ENCODE assay signal across 19 cellular contexts in the genomic region with DNA sequence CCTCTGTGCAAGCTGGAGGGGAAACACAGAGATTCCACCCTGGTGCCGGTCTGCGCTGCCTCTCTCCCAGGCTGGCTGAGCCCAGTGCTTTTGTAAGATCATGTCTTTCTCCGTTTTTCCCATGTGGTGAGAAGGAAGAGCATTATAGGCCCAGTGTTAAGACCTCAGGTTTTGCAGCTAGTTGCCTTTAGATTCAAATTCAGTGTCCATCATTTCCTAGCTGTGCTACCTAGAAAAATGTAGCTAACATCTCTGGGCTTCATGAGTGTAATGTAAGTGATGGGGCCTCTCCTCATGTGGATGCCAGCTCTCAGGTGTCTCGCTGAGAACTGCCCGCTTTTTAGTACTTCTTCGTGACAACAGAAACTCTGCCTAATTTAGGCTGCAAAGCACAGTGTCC. TPM values are rescaled to one million over a fixed set of nuclear protein-coding genes. Genes with fewer than 3 reads are reported as not detected.
A peak's percentile ranks its signal among the peaks of the same experiment; 100 is the strongest.
DNase-seq lines count a peak whose midpoint lies in the region; ATAC-seq, FAIRE-seq and TF ChIP-seq lines count a peak whose summit lies in the region.
"Had no signal": no experiment of that assay in that cellular context is flagged by ENCODE, and none has a peak within 500 bp of the region (broad histone marks: within the 10 kb centered on the region; RNA-seq: fewer than 3 reads in every experiment).

No MANE protein-coding gene starts in this region.

- no peak for TF ChIP-seq POLR2A in K562 (conservative IDR thresholded peaks at IDR 0.05)

- DNase-seq in GM23338 (ENCODE audit: low spot score) (peak; percentile 17), K562 (ENCODE audit: extremely low read depth in 1 of 4, low spot score in 3 of 4) (no peak), neural crest cell (ENCODE audit: low read depth, low spot score) (no peak), upper lobe of right lung (no peak), D721Med (ENCODE audit: insufficient read length, low spot score) (no peak), MM.1S (no peak)
- no peak for DNase-seq in activated naive CD8-positive, alpha-beta T cell treated with anti-CD3 and anti-CD28 coated beads for 36 hours
- DNase-seq: Calu3; CD8-positive, alpha-beta T cell; EL; GF-D8; Kasumi-1; NCI-H187; NCI-H446; NCI-H526; Right ventricle myocardium superior had no signal

- no peaks in the 10 kb centered on the region for H3K27me3 ChIP-seq in GM23338 (ENCODE audit: insufficient read depth)
- peaks cover 0 to 6% of the 10 kb centered on the region in 2 experiments; a peak in 1 of 5 replicates for H3K27me3 ChIP-seq in K562 (ENCODE audit: control insufficient read depth in 2 of 2, insufficient read depth in 2 of 2, low read length in 2 of 2)
- no peaks in the 10 kb centered on the region for H3K27me3 ChIP-seq in upper lobe of right lung
- H3K27me3 ChIP-seq in MM.1S (replicated peaks; ENCODE audit: insufficient read depth, low read length) = no peaks in the 10 kb centered on the region
- H3K27me3 ChIP-seq: BLaER1 treated with 17β-estradiol and CSF1 and Interleukin-3, amounts not matched to agents 10 nM and 100 nM had no signal

- no peaks in the 10 kb centered on the region for H3K9me3 ChIP-seq in K562 (replicated peaks; ENCODE audit: control insufficient read depth, insufficient read depth, low read depth, low read length)
- H3K9me3 ChIP-seq in upper lobe of right lung = no peaks in the 10 kb centered on the region
- H3K9me3 ChIP-seq in MM.1S (replicated peaks; ENCODE audit: insufficient read depth, low read length) = no peaks in the 10 kb centered on the region
- H3K9me3 ChIP-seq: BLaER1 treated with 17β-estradiol and CSF1 and Interleukin-3, amounts not matched to agents 10 nM and 100 nM had no signal

- H4K20me1 ChIP-seq in GM23338 (replicated peaks; ENCODE audit: insufficient read depth) (no peaks in the 10 kb centered on the region), K562 (replicated peaks; ENCODE audit: control insufficient read depth, insufficient read depth, low read length) (no peaks in the 10 kb centered on the region), MM.1S (ENCODE audit: insufficient read depth, low read length) (no peaks in the 10 kb centered on the region)
- H4K20me1 ChIP-seq: BLaER1 treated with 17β-estradiol and CSF1 and Interleukin-3, amounts not matched to agents 10 nM and 100 nM had no signal

- H3K4me1 Mint-ChIP-seq in GM23338 (peaks cover 15% of the 10 kb centered on the region), neural crest cell (peaks cover 24% of the 10 kb centered on the region)
- no peaks in the 10 kb centered on the region for H3K4me1 Mint-ChIP-seq in activated naive CD8-positive, alpha-beta T cell treated with anti-CD3 and anti-CD28 coated beads for 36 hours

- H3K4me3 ChIP-seq in GM23338 = no peak overlapping the region
- H3K4me3 ChIP-seq in K562 = no peak overlapping the region
- no peak overlapping the region for H3K4me3 ChIP-seq in upper lobe of right lung
- H3K4me3 ChIP-seq in MM.1S (ENCODE audit: low read length) = no peak overlapping the region
- H3K4me3 ChIP-seq: BLaER1 treated with 17β-estradiol and CSF1 and Interleukin-3, amounts not matched to agents 10 nM and 100 nM had no signal

- H3K27ac ChIP-seq in GM23338 (ENCODE audit: low read depth) = 0 out of 2 replicates have a peak overlapping the region, but pooled peaks have one; percentile 14
- H3K27ac ChIP-seq in K562 (ENCODE audit: extremely low read depth, low read depth, low read length) = no peak overlapping the region
- peak overlapping the region; percentile 45 for H3K27ac ChIP-seq in upper lobe of right lung
- no peak overlapping the region for H3K27ac ChIP-seq in MM.1S (ENCODE audit: low read length)
- H3K27ac ChIP-seq: BLaER1 treated with 17β-estradiol and CSF1 and Interleukin-3, amounts not matched to agents 10 nM and 100 nM had no signal

- H3K9ac ChIP-seq in K562 (ENCODE audit: insufficient read depth in 1 of 2, low read depth in 2 of 2, low read length in 2 of 2) (no peak overlapping the region), MM.1S (ENCODE audit: low read length) (no peak overlapping the region)
- H3K9ac ChIP-seq: BLaER1 treated with 17β-estradiol and CSF1 and Interleukin-3, amounts not matched to agents 10 nM and 100 nM had no signal

- no peak; the same call in 2 of the 3 replicates for ATAC-seq in GM23338
- no peak for ATAC-seq in K562
- no peak for ATAC-seq in upper lobe of right lung
- ATAC-seq: CD8-positive, alpha-beta T cell had no signal

- H3K27me3 Mint-ChIP-seq in GM23338 (ENCODE audit: insufficient read depth, low read depth, poor library complexity) (peaks cover 4% of the 10 kb centered on the region), neural crest cell (ENCODE audit: low read depth) (no peaks in the 10 kb centered on the region)
- peaks cover 4% of the 10 kb centered on the region for H3K27me3 Mint-ChIP-seq in activated naive CD8-positive, alpha-beta T cell treated with anti-CD3 and anti-CD28 coated beads for 36 hours

- FAIRE-seq in K562 (lab: Jason Lieb, UNC) (no peak), D721Med (lab: Jason Lieb, UNC) (no peak)

- H3K4me2 ChIP-seq in GM23338 (0 out of 2 replicates have a peak overlapping the region, but pooled peaks have one; percentile 26), K562 (ENCODE audit: insufficient read depth, low read length) (no peak overlapping the region; the same call in 1 of the 2 replicates), MM.1S (ENCODE audit: low read depth, low read length) (no peak overlapping the region)

- POLR2A ChIA-PET in K562 (lab: Yijun Ruan, JAX) = interaction anchor here (0.6 to 1.4 kb wide), 2 partner anchors 27 to 280 kb away, joined by 3 read pairs; no protein-coding TSS in a partner anchor

- TF ChIP-seq CTCF in GM23338 (conservative IDR thresholded peaks at IDR 0.05; ENCODE audit: low read depth in 2 of 2) = no peak
- TF ChIP-seq CTCF in K562 (IDR thresholded peaks at IDR 0.05 in 2 of 3, conservative IDR thresholded peaks at IDR 0.05 in 1 of 3; ENCODE audit: insufficient read depth in 2 of 3, low read depth in 1 of 3, low read length in 3 of 3) = no peak
- TF ChIP-seq CTCF in neural crest cell (conservative IDR thresholded peaks at IDR 0.05) = no peak
- TF ChIP-seq CTCF in upper lobe of right lung (IDR thresholded peaks at IDR 0.05) = no peak
- TF ChIP-seq CTCF in D721Med (IDR thresholded peaks at IDR 0.05; ENCODE audit: insufficient read depth, missing control alignments) = no peak
- no peak for TF ChIP-seq CTCF in MM.1S (IDR thresholded peaks at IDR 0.05; ENCODE audit: low read length)

- in situ Hi-C loops in K562 (cut with MboI) = no loop called here

- H3K4me3 Mint-ChIP-seq in GM23338 = no peak overlapping the region
- no peak overlapping the region for H3K4me3 Mint-ChIP-seq in neural crest cell
- H3K4me3 Mint-ChIP-seq in activated naive CD8-positive, alpha-beta T cell treated with anti-CD3 and anti-CD28 coated beads for 36 hours = no peak overlapping the region
- H3K4me3 Mint-ChIP-seq: CD8-positive, alpha-beta T cell had no signal

- no peak for TF ChIP-seq EP300 in K562 (IDR thresholded peaks at IDR 0.05; ENCODE audit: low read length)

- H3K36me3 ChIP-seq in GM23338 (ENCODE audit: insufficient read depth) = no peaks in the 10 kb centered on the region
- H3K36me3 ChIP-seq in K562 (ENCODE audit: control insufficient read depth, insufficient read depth, low read length) = no peaks in the 10 kb centered on the region
- no peaks in the 10 kb centered on the region for H3K36me3 ChIP-seq in upper lobe of right lung
- H3K36me3 ChIP-seq in MM.1S (replicated peaks; ENCODE audit: insufficient read depth, low read length) = no peaks in the 10 kb centered on the region
- H3K36me3 ChIP-seq: BLaER1 treated with 17β-estradiol and CSF1 and Interleukin-3, amounts not matched to agents 10 nM and 100 nM had no signal

- H3K36me3 Mint-ChIP-seq in GM23338 (ENCODE audit: low read depth) (no peaks in the 10 kb centered on the region), neural crest cell (ENCODE audit: low read depth) (no peaks in the 10 kb centered on the region)
- H3K36me3 Mint-ChIP-seq in activated naive CD8-positive, alpha-beta T cell treated with anti-CD3 and anti-CD28 coated beads for 36 hours = no peaks in the 10 kb centered on the region
- H3K36me3 Mint-ChIP-seq: CD8-positive, alpha-beta T cell had no signal

- H3K79me2 ChIP-seq in GM23338 (replicated peaks; ENCODE audit: insufficient read depth) (no peaks in the 10 kb centered on the region), K562 (ENCODE audit: control insufficient read depth, insufficient read depth, low read length) (no peaks in the 10 kb centered on the region), MM.1S (ENCODE audit: low read length) (no peaks in the 10 kb centered on the region)

- H3K9me1 ChIP-seq in K562 (ENCODE audit: control insufficient read depth, insufficient read depth, low read length) = no peaks in the 10 kb centered on the region

- TF ChIP-seq RAD21 in K562 (CRISPR knock-in tag; conservative IDR thresholded peaks at IDR 0.05 in 1 of 2, IDR thresholded peaks at IDR 0.05 in 1 of 2) = no peak

- H3K4me1 ChIP-seq in GM23338 (ENCODE audit: insufficient read depth) = peaks cover 6% of the 10 kb centered on the region; the same call in 1 of the 2 replicates
- peaks cover 0 to 3% of the 10 kb centered on the region in 2 experiments; a peak in 1 of 5 replicates for H3K4me1 ChIP-seq in K562 (replicated peaks in 1 of 2; ENCODE audit: control insufficient read depth in 2 of 2, insufficient read depth in 2 of 2, low read length in 2 of 2)
- H3K4me1 ChIP-seq in upper lobe of right lung = no peaks in the 10 kb centered on the region
- no peaks in the 10 kb centered on the region for H3K4me1 ChIP-seq in MM.1S (ENCODE audit: low read length)

- CTCF ChIA-PET in K562 (lab: Yijun Ruan, JAX; ENCODE audit: low intra/inter-chr PET ratio) = no interaction called here

- peak overlapping the region; percentile 51 for H3K27ac Mint-ChIP-seq in GM23338
- H3K27ac Mint-ChIP-seq in neural crest cell (ENCODE audit: unreplicated experiment) = peak overlapping the region; percentile 12
- no peak overlapping the region for H3K27ac Mint-ChIP-seq in activated naive CD8-positive, alpha-beta T cell treated with anti-CD3 and anti-CD28 coated beads for 36 hours
- H3K27ac Mint-ChIP-seq: CD8-positive, alpha-beta T cell had no signal

- H2AFZ ChIP-seq in GM23338 = peak overlapping the region; percentile 90
- H2AFZ ChIP-seq in K562 (ENCODE audit: low read depth, low read length) = 0 out of 2 replicates have a peak overlapping the region, but pooled peaks have one; percentile 9
- H2AFZ ChIP-seq in MM.1S (ENCODE audit: low read length) = no peak overlapping the region

- BruUV-seq in K562 (replicated peaks; lab: Mats Ljungman, UMichigan) = no TSS peak

- intact Hi-C loops in K562 (cut with micrococcal nuclease) (loop anchor here (5.0 kb wide), 1 partner anchor 878 kb away; no protein-coding TSS in a partner anchor), upper lobe of right lung (cut with DNase I) (no loop called here)

- H3K9me3 Mint-ChIP-seq in GM23338 (no peaks in the 10 kb centered on the region), neural crest cell (no peaks in the 10 kb centered on the region)
- no peaks in the 10 kb centered on the region for H3K9me3 Mint-ChIP-seq in activated naive CD8-positive, alpha-beta T cell treated with anti-CD3 and anti-CD28 coated beads for 36 hours
- H3K9me3 Mint-ChIP-seq: CD8-positive, alpha-beta T cell had no signal

- no peaks in the 10 kb centered on the region for H3F3A ChIP-seq in GM23338 (replicated peaks; ENCODE audit: low read depth)
- H3F3A ChIP-seq in MM.1S (ENCODE audit: insufficient read depth, low read length) = no peaks in the 10 kb centered on the region

- WGBS in K562 (ENCODE audit: insufficient coverage, low coverage, missing lambda C conversion rate) = 35% methylated on average over 6 of the region's 6 CpGs

- H3K9me2 ChIP-seq in GM23338 (ENCODE audit: insufficient read depth) (no peaks in the 10 kb centered on the region; the same call in 1 of the 2 replicates), MM.1S (replicated peaks; ENCODE audit: insufficient read depth, low read length) (no peaks in the 10 kb centered on the region)

RNA-seq across cellular contexts. Expression of gene ELF5, which starts 0.5 kb away (rescaled TPM):
- not detected in 2 replicates for total RNA-seq in GM23338 (2014; rRNA removed; shearing (Covaris generic))
- polyA plus RNA-seq in GM23338 (2016; fragmentation: Nextera tagmentation; extraction: Ambion mirVana) (not detected in 2 replicates), K562 (2011; rRNA removed) (not detected in 2 replicates), K562 (2014; fragmentation: Illumina TruSeq; extraction: Trizol) (not detected in 2 replicates), K562 (2014; fragmentation: Nextera tagmentation; extraction: Ambion mirVana) (not detected), K562 (2014; rRNA removed) (not detected in 2 replicates)
- total RNA-seq in K562 (2011; cell fraction: chromatin; rRNA removed; ENCODE audit: low replicate concordance) = not detected in 2 replicates
- total RNA-seq in K562 (2011; cell fraction: nucleolus; rRNA removed) = not detected in 2 replicates
- total RNA-seq in K562 (2011; cell fraction: nucleoplasm; rRNA removed) = not detected in 2 replicates
- total RNA-seq in K562 (2014; rRNA removed) (not detected in 2 replicates), K562 (2014; rRNA removed; fragmentation: Illumina TruSeq; extraction: Trizol) (not detected in 2 replicates), K562 (2015; rRNA removed; fragmentation: Illumina TruSeq; extraction: Trizol) (not detected in 2 replicates), K562 (2021) (not detected in 2 replicates), neural crest cell (not detected in 2 replicates), upper lobe of right lung (10.7 TPM)
- polyA plus RNA-seq in K562 (2011; cell fraction: cytosol; rRNA removed) = not detected in 2 replicates
- polyA plus RNA-seq in K562 (2011; cell fraction: nucleus; rRNA removed) = not detected in 2 replicates
- polyA plus RNA-seq in K562 (2012) = not detected in 2 replicates
- polyA minus RNA-seq in K562 (2011; rRNA and poly(A)+ RNA removed) = not detected in 2 replicates
- polyA minus RNA-seq in K562 (2011; cell fraction: cytosol; rRNA and poly(A)+ RNA removed) = not detected in 2 replicates
- polyA minus RNA-seq in K562 (2011; cell fraction: nucleus; rRNA and poly(A)+ RNA removed) = not detected in 2 replicates
- total RNA-seq in activated naive CD8-positive, alpha-beta T cell treated with anti-CD3 and anti-CD28 coated beads for 36 hours = not detected
- total RNA-seq: Calu3; CD8-positive, alpha-beta T cell; H4; MCF 10A; Right ventricle myocardium superior had no signal

Comparison
In these comparisons a context has a peak if more than half of its experiments do, and no peak if none do; other contexts are left out.
1. H3K27ac ChIP-seq: peak in GM23338 (single experiment) and upper lobe of right lung (single experiment); none in K562 (single experiment) and MM.1S (single experiment).
2. RNA of gene ELF5, which starts 0.5 kb away (total RNA-seq): 10.7 TPM in upper lobe of right lung (single experiment); not detected in GM23338, not detected in K562, not detected in neural crest cell and not detected in activated naive CD8-positive, alpha-beta T cell treated with anti-CD3 and anti-CD28 coated beads for 36 hours; every median in the first group is over 10 times any median in the second.